ENCODE assay signal across 1 cellular context in the genomic region with DNA sequence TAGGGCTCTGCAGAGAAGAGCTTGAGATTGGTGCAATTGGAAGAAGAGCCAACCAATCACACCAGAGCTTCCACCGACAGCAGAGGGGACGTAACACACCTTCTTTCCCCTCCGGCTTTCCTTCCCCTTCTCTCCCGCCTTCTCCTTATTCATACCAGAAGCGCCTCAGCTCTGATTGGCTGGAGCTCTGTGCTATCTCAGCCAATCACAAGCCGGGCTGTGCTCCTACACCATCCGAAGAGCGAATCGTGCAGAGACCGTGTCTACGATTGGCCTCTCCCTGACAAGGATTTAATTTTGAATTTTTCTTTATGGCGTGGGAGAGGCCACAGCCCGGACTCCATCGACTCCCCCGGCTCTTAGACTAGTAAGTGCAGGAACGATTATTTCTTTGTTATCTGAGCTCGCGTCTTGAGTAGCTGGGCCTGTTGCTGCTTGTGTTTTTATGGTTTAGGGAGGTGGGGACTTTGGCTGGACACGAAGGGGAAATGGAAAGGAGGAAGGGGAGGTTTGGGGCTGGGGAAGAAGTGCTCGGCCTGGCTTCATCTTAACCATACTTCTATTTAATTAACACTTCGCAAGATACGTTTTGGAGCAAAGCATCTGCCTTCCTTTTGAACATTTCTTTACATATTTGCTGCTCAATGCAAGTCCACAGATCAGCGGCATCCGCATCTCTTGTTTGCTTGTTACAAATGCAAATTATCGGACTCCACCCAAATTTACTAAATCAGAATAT.
TF ChIP-seq lines count a peak whose summit lies in the region.

A gene (plus strand): TSS at position 308 of the 739 bp plus-strand sequence. CDS start 14,007 bp downstream, outside the sequence.

TF ChIP-seq in HepG2, 621 proteins besides CTCF, POLR2A, EP300 and RAD21 (continued from another document and continues in another):
- TF ChIP-seq, protein P1, sequence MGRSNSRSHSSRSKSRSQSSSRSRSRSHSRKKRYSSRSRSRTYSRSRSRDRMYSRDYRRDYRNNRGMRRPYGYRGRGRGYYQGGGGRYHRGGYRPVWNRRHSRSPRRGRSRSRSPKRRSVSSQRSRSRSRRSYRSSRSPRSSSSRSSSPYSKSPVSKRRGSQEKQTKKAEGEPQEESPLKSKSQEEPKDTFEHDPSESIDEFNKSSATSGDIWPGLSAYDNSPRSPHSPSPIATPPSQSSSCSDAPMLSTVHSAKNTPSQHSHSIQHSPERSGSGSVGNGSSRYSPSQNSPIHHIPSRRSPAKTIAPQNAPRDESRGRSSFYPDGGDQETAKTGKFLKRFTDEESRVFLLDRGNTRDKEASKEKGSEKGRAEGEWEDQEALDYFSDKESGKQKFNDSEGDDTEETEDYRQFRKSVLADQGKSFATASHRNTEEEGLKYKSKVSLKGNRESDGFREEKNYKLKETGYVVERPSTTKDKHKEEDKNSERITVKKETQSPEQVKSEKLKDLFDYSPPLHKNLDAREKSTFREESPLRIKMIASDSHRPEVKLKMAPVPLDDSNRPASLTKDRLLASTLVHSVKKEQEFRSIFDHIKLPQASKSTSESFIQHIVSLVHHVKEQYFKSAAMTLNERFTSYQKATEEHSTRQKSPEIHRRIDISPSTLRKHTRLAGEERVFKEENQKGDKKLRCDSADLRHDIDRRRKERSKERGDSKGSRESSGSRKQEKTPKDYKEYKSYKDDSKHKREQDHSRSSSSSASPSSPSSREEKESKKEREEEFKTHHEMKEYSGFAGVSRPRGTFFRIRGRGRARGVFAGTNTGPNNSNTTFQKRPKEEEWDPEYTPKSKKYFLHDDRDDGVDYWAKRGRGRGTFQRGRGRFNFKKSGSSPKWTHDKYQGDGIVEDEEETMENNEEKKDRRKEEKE (IDR thresholded peaks at IDR 0.05) = no peak
- 0 out of 2 replicates have a peak, but pooled peaks have one; percentile 10 for TF ChIP-seq MIER3 (CRISPR knock-in tag; IDR thresholded peaks at IDR 0.05; ENCODE audit: borderline replicate concordance)
- no peak for TF ChIP-seq ZFY (CRISPR knock-in tag; IDR thresholded peaks at IDR 0.05)
- TF ChIP-seq, protein P2, sequence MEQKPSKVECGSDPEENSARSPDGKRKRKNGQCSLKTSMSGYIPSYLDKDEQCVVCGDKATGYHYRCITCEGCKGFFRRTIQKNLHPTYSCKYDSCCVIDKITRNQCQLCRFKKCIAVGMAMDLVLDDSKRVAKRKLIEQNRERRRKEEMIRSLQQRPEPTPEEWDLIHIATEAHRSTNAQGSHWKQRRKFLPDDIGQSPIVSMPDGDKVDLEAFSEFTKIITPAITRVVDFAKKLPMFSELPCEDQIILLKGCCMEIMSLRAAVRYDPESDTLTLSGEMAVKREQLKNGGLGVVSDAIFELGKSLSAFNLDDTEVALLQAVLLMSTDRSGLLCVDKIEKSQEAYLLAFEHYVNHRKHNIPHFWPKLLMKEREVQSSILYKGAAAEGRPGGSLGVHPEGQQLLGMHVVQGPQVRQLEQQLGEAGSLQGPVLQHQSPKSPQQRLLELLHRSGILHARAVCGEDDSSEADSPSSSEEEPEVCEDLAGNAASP (CRISPR knock-in tag; IDR thresholded peaks at IDR 0.05; ENCODE audit: borderline replicate concordance) = no peak; the same call in 1 of the 2 replicates
- peak; percentile 96 for TF ChIP-seq CC2D1A (CRISPR knock-in tag; IDR thresholded peaks at IDR 0.05)
- TF ChIP-seq ATF7-NPFF (CRISPR knock-in tag; IDR thresholded peaks at IDR 0.05; ENCODE audit: low read depth) = peak; percentile 77
- TF ChIP-seq ZNF253 (CRISPR knock-in tag; IDR thresholded peaks at IDR 0.05; ENCODE audit: borderline replicate concordance) = peak; percentile 94
- TF ChIP-seq, protein P3, sequence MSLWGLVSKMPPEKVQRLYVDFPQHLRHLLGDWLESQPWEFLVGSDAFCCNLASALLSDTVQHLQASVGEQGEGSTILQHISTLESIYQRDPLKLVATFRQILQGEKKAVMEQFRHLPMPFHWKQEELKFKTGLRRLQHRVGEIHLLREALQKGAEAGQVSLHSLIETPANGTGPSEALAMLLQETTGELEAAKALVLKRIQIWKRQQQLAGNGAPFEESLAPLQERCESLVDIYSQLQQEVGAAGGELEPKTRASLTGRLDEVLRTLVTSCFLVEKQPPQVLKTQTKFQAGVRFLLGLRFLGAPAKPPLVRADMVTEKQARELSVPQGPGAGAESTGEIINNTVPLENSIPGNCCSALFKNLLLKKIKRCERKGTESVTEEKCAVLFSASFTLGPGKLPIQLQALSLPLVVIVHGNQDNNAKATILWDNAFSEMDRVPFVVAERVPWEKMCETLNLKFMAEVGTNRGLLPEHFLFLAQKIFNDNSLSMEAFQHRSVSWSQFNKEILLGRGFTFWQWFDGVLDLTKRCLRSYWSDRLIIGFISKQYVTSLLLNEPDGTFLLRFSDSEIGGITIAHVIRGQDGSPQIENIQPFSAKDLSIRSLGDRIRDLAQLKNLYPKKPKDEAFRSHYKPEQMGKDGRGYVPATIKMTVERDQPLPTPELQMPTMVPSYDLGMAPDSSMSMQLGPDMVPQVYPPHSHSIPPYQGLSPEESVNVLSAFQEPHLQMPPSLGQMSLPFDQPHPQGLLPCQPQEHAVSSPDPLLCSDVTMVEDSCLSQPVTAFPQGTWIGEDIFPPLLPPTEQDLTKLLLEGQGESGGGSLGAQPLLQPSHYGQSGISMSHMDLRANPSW (CRISPR knock-in tag; IDR thresholded peaks at IDR 0.05; ENCODE audit: borderline replicate concordance) = no peak
- TF ChIP-seq ZNF441 (CRISPR knock-in tag; IDR thresholded peaks at IDR 0.05; ENCODE audit: borderline replicate concordance) = peak; percentile 30; the same call in 1 of the 2 replicates
- TF ChIP-seq MIXL1 (CRISPR knock-in tag; IDR thresholded peaks at IDR 0.05) = peak; percentile 10
- peak; percentile 87 for TF ChIP-seq ATF1 (CRISPR knock-in tag; IDR thresholded peaks at IDR 0.05)
- TF ChIP-seq, protein P4, sequence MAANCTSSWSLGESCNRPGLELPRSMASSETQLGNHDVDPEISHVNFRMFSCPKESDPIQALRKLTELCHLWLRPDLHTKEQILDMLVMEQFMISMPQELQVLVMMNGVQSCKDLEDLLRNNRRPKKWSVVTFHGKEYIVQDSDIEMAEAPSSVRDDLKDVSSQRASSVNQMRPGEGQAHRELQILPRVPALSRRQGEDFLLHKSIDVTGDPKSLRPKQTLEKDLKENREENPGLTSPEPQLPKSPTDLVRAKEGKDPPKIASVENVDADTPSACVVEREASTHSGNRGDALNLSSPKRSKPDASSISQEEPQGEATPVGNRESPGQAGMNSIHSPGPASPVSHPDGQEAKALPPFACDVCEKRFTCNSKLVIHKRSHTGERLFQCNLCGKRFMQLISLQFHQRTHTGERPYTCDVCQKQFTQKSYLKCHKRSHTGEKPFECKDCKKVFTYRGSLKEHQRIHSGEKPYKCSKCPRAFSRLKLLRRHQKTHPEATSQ (CRISPR knock-in tag; IDR thresholded peaks at IDR 0.05; ENCODE audit: borderline replicate concordance) = peak; percentile 73; the same call in 1 of the 2 replicates
- TF ChIP-seq CREB1 (IDR thresholded peaks at IDR 0.05) = peak; percentile 37
- TF ChIP-seq CREB1 (CRISPR knock-in tag; IDR thresholded peaks at IDR 0.05) = peak; percentile 89
- TF ChIP-seq, protein P5, sequence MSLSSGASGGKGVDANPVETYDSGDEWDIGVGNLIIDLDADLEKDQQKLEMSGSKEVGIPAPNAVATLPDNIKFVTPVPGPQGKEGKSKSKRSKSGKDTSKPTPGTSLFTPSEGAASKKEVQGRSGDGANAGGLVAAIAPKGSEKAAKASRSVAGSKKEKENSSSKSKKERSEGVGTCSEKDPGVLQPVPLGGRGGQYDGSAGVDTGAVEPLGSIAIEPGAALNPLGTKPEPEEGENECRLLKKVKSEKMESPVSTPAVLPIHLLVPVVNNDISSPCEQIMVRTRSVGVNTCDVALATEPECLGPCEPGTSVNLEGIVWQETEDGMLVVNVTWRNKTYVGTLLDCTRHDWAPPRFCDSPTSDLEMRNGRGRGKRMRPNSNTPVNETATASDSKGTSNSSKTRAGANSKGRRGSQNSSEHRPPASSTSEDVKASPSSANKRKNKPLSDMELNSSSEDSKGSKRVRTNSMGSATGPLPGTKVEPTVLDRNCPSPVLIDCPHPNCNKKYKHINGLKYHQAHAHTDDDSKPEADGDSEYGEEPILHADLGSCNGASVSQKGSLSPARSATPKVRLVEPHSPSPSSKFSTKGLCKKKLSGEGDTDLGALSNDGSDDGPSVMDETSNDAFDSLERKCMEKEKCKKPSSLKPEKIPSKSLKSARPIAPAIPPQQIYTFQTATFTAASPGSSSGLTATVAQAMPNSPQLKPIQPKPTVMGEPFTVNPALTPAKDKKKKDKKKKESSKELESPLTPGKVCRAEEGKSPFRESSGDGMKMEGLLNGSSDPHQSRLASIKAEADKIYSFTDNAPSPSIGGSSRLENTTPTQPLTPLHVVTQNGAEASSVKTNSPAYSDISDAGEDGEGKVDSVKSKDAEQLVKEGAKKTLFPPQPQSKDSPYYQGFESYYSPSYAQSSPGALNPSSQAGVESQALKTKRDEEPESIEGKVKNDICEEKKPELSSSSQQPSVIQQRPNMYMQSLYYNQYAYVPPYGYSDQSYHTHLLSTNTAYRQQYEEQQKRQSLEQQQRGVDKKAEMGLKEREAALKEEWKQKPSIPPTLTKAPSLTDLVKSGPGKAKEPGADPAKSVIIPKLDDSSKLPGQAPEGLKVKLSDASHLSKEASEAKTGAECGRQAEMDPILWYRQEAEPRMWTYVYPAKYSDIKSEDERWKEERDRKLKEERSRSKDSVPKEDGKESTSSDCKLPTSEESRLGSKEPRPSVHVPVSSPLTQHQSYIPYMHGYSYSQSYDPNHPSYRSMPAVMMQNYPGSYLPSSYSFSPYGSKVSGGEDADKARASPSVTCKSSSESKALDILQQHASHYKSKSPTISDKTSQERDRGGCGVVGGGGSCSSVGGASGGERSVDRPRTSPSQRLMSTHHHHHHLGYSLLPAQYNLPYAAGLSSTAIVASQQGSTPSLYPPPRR (CRISPR knock-in tag; IDR thresholded peaks at IDR 0.05; ENCODE audit: borderline replicate concordance) = no peak
- peak; percentile 46; the same call in 1 of the 2 replicates for TF ChIP-seq SP4 (CRISPR knock-in tag; IDR thresholded peaks at IDR 0.05)
- TF ChIP-seq ZNF724P (CRISPR knock-in tag; IDR thresholded peaks at IDR 0.05; ENCODE audit: borderline replicate concordance) = peak; percentile 98
- peak; percentile 75; the same call in 1 of the 2 replicates for TF ChIP-seq CENPT (CRISPR knock-in tag; IDR thresholded peaks at IDR 0.05; ENCODE audit: low read depth)
- TF ChIP-seq, protein P6, sequence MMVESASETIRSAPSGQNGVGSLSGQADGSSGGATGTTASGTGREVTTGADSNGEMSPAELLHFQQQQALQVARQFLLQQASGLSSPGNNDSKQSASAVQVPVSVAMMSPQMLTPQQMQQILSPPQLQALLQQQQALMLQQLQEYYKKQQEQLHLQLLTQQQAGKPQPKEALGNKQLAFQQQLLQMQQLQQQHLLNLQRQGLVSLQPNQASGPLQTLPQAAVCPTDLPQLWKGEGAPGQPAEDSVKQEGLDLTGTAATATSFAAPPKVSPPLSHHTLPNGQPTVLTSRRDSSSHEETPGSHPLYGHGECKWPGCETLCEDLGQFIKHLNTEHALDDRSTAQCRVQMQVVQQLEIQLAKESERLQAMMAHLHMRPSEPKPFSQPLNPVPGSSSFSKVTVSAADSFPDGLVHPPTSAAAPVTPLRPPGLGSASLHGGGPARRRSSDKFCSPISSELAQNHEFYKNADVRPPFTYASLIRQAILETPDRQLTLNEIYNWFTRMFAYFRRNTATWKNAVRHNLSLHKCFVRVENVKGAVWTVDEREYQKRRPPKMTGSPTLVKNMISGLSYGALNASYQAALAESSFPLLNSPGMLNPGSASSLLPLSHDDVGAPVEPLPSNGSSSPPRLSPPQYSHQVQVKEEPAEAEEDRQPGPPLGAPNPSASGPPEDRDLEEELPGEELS (CRISPR knock-in tag; IDR thresholded peaks at IDR 0.05) = 0 out of 2 replicates have a peak, but pooled peaks have one; percentile 3
- TF ChIP-seq, protein P7, sequence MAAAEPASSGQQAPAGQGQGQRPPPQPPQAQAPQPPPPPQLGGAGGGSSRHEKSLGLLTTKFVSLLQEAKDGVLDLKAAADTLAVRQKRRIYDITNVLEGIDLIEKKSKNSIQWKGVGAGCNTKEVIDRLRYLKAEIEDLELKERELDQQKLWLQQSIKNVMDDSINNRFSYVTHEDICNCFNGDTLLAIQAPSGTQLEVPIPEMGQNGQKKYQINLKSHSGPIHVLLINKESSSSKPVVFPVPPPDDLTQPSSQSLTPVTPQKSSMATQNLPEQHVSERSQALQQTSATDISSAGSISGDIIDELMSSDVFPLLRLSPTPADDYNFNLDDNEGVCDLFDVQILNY (CRISPR knock-in tag; conservative IDR thresholded peaks at IDR 0.05) = peak; percentile 91
- peak; percentile 89; the same call in 1 of the 2 replicates for TF ChIP-seq RFXAP (CRISPR knock-in tag; IDR thresholded peaks at IDR 0.05; ENCODE audit: borderline replicate concordance)
- 0 out of 2 replicates have a peak, but pooled peaks have one; percentile 14 for TF ChIP-seq ARNTL (CRISPR knock-in tag; IDR thresholded peaks at IDR 0.05)
- TF ChIP-seq TARDBP (CRISPR knock-in tag; IDR thresholded peaks at IDR 0.05) = peak; percentile 53; the same call in 1 of the 2 replicates
- TF ChIP-seq HOXA9 (CRISPR knock-in tag; IDR thresholded peaks at IDR 0.05; ENCODE audit: borderline replicate concordance) = peak; percentile 58; the same call in 1 of the 2 replicates
- TF ChIP-seq BORCS8-MEF2B (CRISPR knock-in tag; IDR thresholded peaks at IDR 0.05) = peak; percentile 93
- no peak for TF ChIP-seq DPF2 (CRISPR knock-in tag; IDR thresholded peaks at IDR 0.05; ENCODE audit: borderline replicate concordance, low read depth)
- peak; percentile 75 for TF ChIP-seq KAT8 (CRISPR knock-in tag; IDR thresholded peaks at IDR 0.05)
- TF ChIP-seq, protein P8, sequence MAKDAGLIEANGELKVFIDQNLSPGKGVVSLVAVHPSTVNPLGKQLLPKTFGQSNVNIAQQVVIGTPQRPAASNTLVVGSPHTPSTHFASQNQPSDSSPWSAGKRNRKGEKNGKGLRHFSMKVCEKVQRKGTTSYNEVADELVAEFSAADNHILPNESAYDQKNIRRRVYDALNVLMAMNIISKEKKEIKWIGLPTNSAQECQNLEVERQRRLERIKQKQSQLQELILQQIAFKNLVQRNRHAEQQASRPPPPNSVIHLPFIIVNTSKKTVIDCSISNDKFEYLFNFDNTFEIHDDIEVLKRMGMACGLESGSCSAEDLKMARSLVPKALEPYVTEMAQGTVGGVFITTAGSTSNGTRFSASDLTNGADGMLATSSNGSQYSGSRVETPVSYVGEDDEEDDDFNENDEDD (CRISPR knock-in tag; IDR thresholded peaks at IDR 0.05; ENCODE audit: borderline replicate concordance) = peak; percentile 90
- peak; percentile 12; the same call in 1 of the 2 replicates for TF ChIP-seq TOPORS (CRISPR knock-in tag; IDR thresholded peaks at IDR 0.05)
- TF ChIP-seq ZNF629 (CRISPR knock-in tag; conservative IDR thresholded peaks at IDR 0.05) = no peak
- peak; percentile 90 for TF ChIP-seq MXD4 (CRISPR knock-in tag; IDR thresholded peaks at IDR 0.05)
- 0 out of 2 replicates have a peak, but pooled peaks have one; percentile 54 for TF ChIP-seq ZNF468 (CRISPR knock-in tag; IDR thresholded peaks at IDR 0.05)
- TF ChIP-seq, protein P9, sequence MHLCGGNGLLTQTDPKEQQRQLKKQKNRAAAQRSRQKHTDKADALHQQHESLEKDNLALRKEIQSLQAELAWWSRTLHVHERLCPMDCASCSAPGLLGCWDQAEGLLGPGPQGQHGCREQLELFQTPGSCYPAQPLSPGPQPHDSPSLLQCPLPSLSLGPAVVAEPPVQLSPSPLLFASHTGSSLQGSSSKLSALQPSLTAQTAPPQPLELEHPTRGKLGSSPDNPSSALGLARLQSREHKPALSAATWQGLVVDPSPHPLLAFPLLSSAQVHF (CRISPR knock-in tag; IDR thresholded peaks at IDR 0.05) = peak; percentile 97
- TF ChIP-seq, protein P10, sequence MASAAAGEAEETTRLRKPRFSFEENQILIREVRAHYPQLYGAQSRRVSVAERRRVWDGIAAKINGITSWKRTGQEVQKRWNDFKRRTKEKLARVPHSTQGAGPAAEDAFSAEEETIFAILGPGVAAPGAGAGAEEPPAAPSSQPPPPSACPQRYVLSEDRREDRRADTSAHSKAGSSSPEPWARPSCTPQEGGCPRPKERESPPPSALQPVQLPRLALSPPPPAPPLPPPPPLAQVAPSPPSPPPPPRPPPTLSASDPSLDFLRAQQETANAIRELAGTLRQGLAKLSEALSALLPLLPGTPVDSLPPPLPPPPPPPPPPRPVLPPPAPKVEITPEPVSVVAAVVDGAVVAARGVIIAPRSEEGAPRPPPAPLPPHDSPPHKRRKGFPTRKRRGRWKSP (CRISPR knock-in tag; IDR thresholded peaks at IDR 0.05) = peak; percentile 89; the same call in 1 of the 2 replicates
